In genomic region chr1:202011994-202012393, GRCh38 we compare ENCODE assay signal across 1 cellular context.
TF ChIP-seq lines count a peak whose summit lies in the region.

No MANE protein-coding gene starts in this region.

TF ChIP-seq in HCT116, 20 proteins besides CTCF, POLR2A, EP300 and RAD21:
- TF ChIP-seq YY1 (IDR thresholded peaks at IDR 0.05; ENCODE audit: extremely low read depth, insufficient replicate concordance, low read depth, low read length) (no peak), ELF1 (IDR thresholded peaks at IDR 0.05; ENCODE audit: borderline replicate concordance, low read depth) (no peak), TCF7L2 (IDR thresholded peaks at IDR 0.05; ENCODE audit: borderline replicate concordance, extremely low read depth, insufficient read depth, insufficient read length) (no peak), ZNF274 (IDR thresholded peaks at IDR 0.05; ENCODE audit: low read depth, low read length) (no peak), MAX (IDR thresholded peaks at IDR 0.05) (no peak), JUND (IDR thresholded peaks at IDR 0.05) (no peak)
- TF ChIP-seq, protein P1, sequence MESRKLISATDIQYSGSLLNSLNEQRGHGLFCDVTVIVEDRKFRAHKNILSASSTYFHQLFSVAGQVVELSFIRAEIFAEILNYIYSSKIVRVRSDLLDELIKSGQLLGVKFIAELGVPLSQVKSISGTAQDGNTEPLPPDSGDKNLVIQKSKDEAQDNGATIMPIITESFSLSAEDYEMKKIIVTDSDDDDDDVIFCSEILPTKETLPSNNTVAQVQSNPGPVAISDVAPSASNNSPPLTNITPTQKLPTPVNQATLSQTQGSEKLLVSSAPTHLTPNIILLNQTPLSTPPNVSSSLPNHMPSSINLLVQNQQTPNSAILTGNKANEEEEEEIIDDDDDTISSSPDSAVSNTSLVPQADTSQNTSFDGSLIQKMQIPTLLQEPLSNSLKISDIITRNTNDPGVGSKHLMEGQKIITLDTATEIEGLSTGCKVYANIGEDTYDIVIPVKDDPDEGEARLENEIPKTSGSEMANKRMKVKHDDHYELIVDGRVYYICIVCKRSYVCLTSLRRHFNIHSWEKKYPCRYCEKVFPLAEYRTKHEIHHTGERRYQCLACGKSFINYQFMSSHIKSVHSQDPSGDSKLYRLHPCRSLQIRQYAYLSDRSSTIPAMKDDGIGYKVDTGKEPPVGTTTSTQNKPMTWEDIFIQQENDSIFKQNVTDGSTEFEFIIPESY (IDR thresholded peaks at IDR 0.05; ENCODE audit: extremely low read depth, insufficient replicate concordance, low read length), result no peak
TF ChIP-seq in HCT116: peak in this region for 0.
